Comparison of ENCODE assay signal across 8 cellular contexts in the genomic region with DNA sequence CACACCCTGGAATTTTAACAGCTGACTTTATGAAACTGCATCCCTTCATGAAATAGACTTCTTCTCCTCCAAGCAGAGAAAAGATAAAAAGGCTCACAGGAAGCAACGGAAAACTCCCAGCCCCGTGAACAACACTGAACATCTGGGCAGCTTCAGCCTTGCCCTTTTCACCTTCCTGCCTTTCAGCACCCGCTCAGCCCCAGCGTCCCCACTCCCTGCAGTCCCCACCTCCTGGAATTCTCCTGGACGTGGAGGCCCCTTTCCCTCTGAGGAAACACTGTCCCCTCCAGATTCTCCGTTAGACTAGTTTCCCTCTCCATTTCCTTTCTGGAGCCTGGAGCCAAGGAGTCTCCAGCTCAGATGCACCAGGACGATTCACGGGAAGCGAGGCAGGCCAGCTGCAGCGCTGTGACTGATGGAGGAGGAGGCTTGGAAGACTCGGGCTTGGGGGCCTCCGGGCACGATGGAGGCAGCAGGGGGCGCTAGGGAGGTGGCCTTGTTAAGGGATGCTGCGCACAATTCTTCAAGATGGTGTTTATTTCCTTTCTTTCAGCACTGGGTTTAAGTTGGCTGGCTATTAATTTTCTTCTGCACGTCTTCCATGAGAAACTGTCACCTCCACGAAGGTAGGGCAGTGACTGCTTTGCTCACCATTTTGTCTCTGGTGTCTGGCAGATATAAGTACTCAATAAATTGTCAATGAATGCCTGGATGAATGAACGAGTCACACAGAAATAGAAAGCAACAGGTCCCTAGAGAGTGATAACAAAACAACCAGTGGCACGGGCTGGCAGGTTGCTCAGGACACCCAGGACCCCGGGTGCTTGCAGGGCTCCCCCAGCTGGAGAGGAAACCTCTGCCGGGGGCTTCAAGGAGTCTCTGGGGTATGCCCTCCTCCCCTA. TPM values are rescaled to one million over a fixed set of nuclear protein-coding genes. Genes with fewer than 3 reads are reported as not detected.
DNase-seq lines count a peak whose midpoint lies in the region; ATAC-seq and TF ChIP-seq lines count a peak whose summit lies in the region.

No MANE protein-coding gene starts in this region.

- TF ChIP-seq POLR2A in Peyer's patch (IDR thresholded peaks at IDR 0.05): no peak

- H3K27me3 Mint-ChIP-seq in glutamatergic neuron (ENCODE audit: unreplicated experiment): peaks cover 3% of the 10 kb centered on the region

- no peak overlapping the region for H3K27ac Mint-ChIP-seq in glutamatergic neuron (ENCODE audit: unreplicated experiment)

- peaks cover 11% of the 10 kb centered on the region for H3K4me1 Mint-ChIP-seq in glutamatergic neuron (ENCODE audit: low read depth, unreplicated experiment)

- H3K36me3 Mint-ChIP-seq in glutamatergic neuron (ENCODE audit: unreplicated experiment): no peaks in the 10 kb centered on the region

- no peaks in the 10 kb centered on the region for H3K9me3 ChIP-seq in Peyer's patch

- TF ChIP-seq CTCF in Peyer's patch (IDR thresholded peaks at IDR 0.05) (peak in 4 of 6 experiments; percentile 22 to 44 (median 32)), glutamatergic neuron (IDR thresholded peaks at IDR 0.05; ENCODE audit: partially characterized antibody, unreplicated experiment) (peak; percentile 62)

- peak; percentile 60 for DNase-seq in EH (ENCODE audit: low read depth)
- DNase-seq in Peyer's patch: peak in 2 of 3 donors; percentile 26 to 77
- DNase-seq in activated effector memory CD4-positive, alpha-beta T cell treated with Interleukin-2 at 50 U/mL for 16 hours: peak; percentile 54
- peak; percentile 80 for DNase-seq in glutamatergic neuron
- DNase-seq in retina: peak; percentile 51
- DNase-seq in cerebellar nuclear complex (lab: John Stamatoyannopoulos, UW): no peak
- DNase-seq in middle frontal gyrus (ENCODE audit: extremely low spot score, low spot score): no peak

- peak overlapping the region in 2 of 4 donors; percentile 14 to 59 for H3K27ac ChIP-seq in Peyer's patch

- no peaks in the 10 kb centered on the region for H3K36me3 ChIP-seq in Peyer's patch

- no peak overlapping the region for H3K4me3 ChIP-seq in Peyer's patch

- no peaks in the 10 kb centered on the region for H3K27me3 ChIP-seq in Peyer's patch

- H3K4me1 ChIP-seq in Peyer's patch: peaks cover 0 to 23% (median 0%) of the 10 kb centered on the region in 4 donors

- H3K4me3 Mint-ChIP-seq in glutamatergic neuron (ENCODE audit: unreplicated experiment): no peak overlapping the region

- peaks cover 2% of the 10 kb centered on the region for H3K9me3 Mint-ChIP-seq in glutamatergic neuron (ENCODE audit: unreplicated experiment)

- ATAC-seq in HG02759 (IDR thresholded peaks at IDR 0.05; ENCODE audit: unreplicated experiment): peak; percentile 81

RNA-seq across cellular contexts. Expression of a gene that starts 3.0 kb away (rescaled TPM):
- total RNA-seq in Peyer's patch: 1 to 10 TPM in 3 of 4 donors, not detected in 1; 1.2 to 3.3 (median 1.5) TPM
- total RNA-seq in glutamatergic neuron (ENCODE audit: unreplicated experiment): not detected

RNA-seq across cellular contexts. Expression of a gene that starts 33.4 kb away (rescaled TPM):
- total RNA-seq in Peyer's patch (not detected), glutamatergic neuron (ENCODE audit: unreplicated experiment) (not detected)

Comparison
In these comparisons a context has a peak if more than half of its experiments do, and no peak if none do; other contexts are left out.
1. DNase-seq: peak in EH (single experiment), Peyer's patch (2 of 3), activated effector memory CD4-positive, alpha-beta T cell treated with Interleukin-2 at 50 U/mL for 16 hours (single experiment), glutamatergic neuron (single experiment) and retina (single experiment); none in cerebellar nuclear complex (0 of 2) and middle frontal gyrus (single experiment).